ENCODE assay signal across 23 cellular contexts in genomic region chr1:23044035-23044434, GRCh38. TPM values are rescaled to one million over a fixed set of nuclear protein-coding genes. Genes with fewer than 3 reads are reported as not detected.
"Had no signal": no experiment of that assay in that cellular context is flagged by ENCODE, and none has a peak within 500 bp of the region (broad histone marks: within the 10 kb centered on the region; RNA-seq: fewer than 3 reads in every experiment).

No MANE protein-coding gene starts in this region.

- H3K4me3 ChIP-seq: dorsolateral prefrontal cortex, esophagus squamous epithelium, hepatocyte, psoas muscle, right lobe of liver, suprapubic skin, tibial nerve had no signal

- H3K9me3 ChIP-seq: esophagus squamous epithelium, psoas muscle, right lobe of liver, suprapubic skin, tibial nerve had no signal

- H3K36me3 ChIP-seq: esophagus squamous epithelium, right lobe of liver, suprapubic skin, tibial nerve had no signal

- H3K4me2 ChIP-seq: hepatocyte had no signal

- H3K9ac ChIP-seq: parathyroid adenoma had no signal

- H3K27ac ChIP-seq: dorsolateral prefrontal cortex, esophagus squamous epithelium, hepatocyte, parathyroid adenoma, psoas muscle, right lobe of liver, suprapubic skin, tibial nerve had no signal

- H3K27me3 ChIP-seq: dorsolateral prefrontal cortex, esophagus squamous epithelium, hepatocyte, right lobe of liver, suprapubic skin, tibial nerve had no signal

- H2AFZ ChIP-seq: hepatocyte, parathyroid adenoma had no signal

- H3K4me1 ChIP-seq: psoas muscle, right lobe of liver had no signal

- DNase-seq: cortex of kidney; dorsolateral prefrontal cortex; effector CD8-positive, alpha-beta T cell; esophagus squamous epithelium; foreskin fibroblast; kidney glomerular epithelial cell; psoas muscle; retina; right lobe of liver; stimulated activated CD4-positive, alpha-beta T cell treated with anti-CD3 and anti-CD28 coated beads, Interleukin-4, amount 100 ng/mL, for 1 hour; stimulated activated CD8-positive, alpha-beta memory T cell treated with anti-CD3 and anti-CD28 coated beads, Interleukin-4, amount 100 ng/mL, for 48 hours; stimulated activated naive CD8-positive, alpha-beta T cell treated with anti-CD3 and anti-CD28 coated beads, Interleukin-15, Interleukin-2, amounts not matched to agents 100 U/mL and 50 U/mL, for 24 hours had no signal

- ATAC-seq: natural killer cell treated with Interleukin-12 subunit alpha and Interleukin-12 subunit beta and Interleukin-15 and Interleukin-18, amount 100 ng/mL, for 72 hours; psoas muscle; right lobe of liver; stimulated activated effector memory CD8-positive, alpha-beta T cell treated with anti-CD3 and anti-CD28 coated beads, Interleukin-12 subunit alpha, Interleukin-12 subunit beta, amount 100 ng/mL, for 72 hours; stimulated activated naive CD8-positive, alpha-beta T cell treated with anti-CD3 and anti-CD28 coated beads, Interleukin-15, Interleukin-2, amounts not matched to agents 100 U/mL and 50 U/mL, for 24 hours had no signal

RNA-seq across cellular contexts. Expression of gene TEX46, which starts 28.4 kb away (rescaled TPM):
- total RNA-seq: esophagus squamous epithelium; hepatocyte; liver; mucosa of gallbladder; myocyte; natural killer cell treated with Interleukin-12 subunit alpha and Interleukin-12 subunit beta and Interleukin-15 and Interleukin-18, amount 100 ng/mL, for 72 hours; omental fat pad; psoas muscle; right lobe of liver; suprapubic skin; tibial nerve; ureter had no signal
- polyA plus RNA-seq: hepatocyte, liver, psoas muscle had no signal
